19 cellular contexts compared by ENCODE assay signal in genomic region chr9:33934188-33934878, GRCh38.
"Had no signal": no experiment of that assay in that cellular context is flagged by ENCODE, and none has a peak within 500 bp of the region (broad histone marks: within the 10 kb centered on the region; RNA-seq: fewer than 3 reads in every experiment).

No MANE protein-coding gene starts in this region.

- H3K4me1 ChIP-seq: esophagus squamous epithelium, prostate gland, right atrium auricular region, upper lobe of left lung had no signal

- H3K4me1 Mint-ChIP-seq: activated naive CD4-positive, alpha-beta T cell treated with anti-CD3 and anti-CD28 coated beads, Interleukin-2, amount 50 U/mL, for 24 hours; neural crest cell had no signal

- H3K4me3 Mint-ChIP-seq: activated naive CD4-positive, alpha-beta T cell treated with anti-CD3 and anti-CD28 coated beads, Interleukin-2, amount 50 U/mL, for 24 hours; activated T-cell treated with anti-CD3 and anti-CD28 coated beads, Interleukin-2, amount 50 U/mL, for 4 hours; dendritic cell treated with granulocyte-macrophage colony-stimulating factor and Interleukin-4, amounts not matched to agents 40 ng/mL and 50 ng/mL, for 4 days; naive B cell; neural crest cell; T-helper 17 cell had no signal

- DNase-seq: activated CD4-positive, alpha-beta T cell treated with anti-CD3 and anti-CD28 coated beads, Interleukin-2, amount 50 U/mL, for 4 hours; activated effector memory CD4-positive, alpha-beta T cell treated with Interleukin-2 at 50 U/mL for 16 hours; activated T-cell treated with anti-CD3 and anti-CD28 coated beads, Interleukin-2, amount 50 U/mL, for 4 hours; effector CD8-positive, alpha-beta T cell; esophagus squamous epithelium; heart right ventricle; mesenchymal stem cell; mucosa of descending colon; naive B cell; stomach; T-helper 17 cell; upper lobe of left lung; WERI-Rb-1 had no signal

- H3K27ac Mint-ChIP-seq: dendritic cell treated with granulocyte-macrophage colony-stimulating factor and Interleukin-4, amounts not matched to agents 40 ng/mL and 50 ng/mL, for 4 days; naive B cell; T-helper 17 cell had no signal

- H3K27ac ChIP-seq: esophagus squamous epithelium, prostate gland, right atrium auricular region, skin epidermis, stomach, upper lobe of left lung, WERI-Rb-1 had no signal

- H3K27me3 ChIP-seq: esophagus squamous epithelium, heart right ventricle, right atrium auricular region, stomach, upper lobe of left lung had no signal

- H3K9me3 ChIP-seq: esophagus squamous epithelium, heart right ventricle, mucosa of descending colon, prostate gland, right atrium auricular region, stomach, upper lobe of left lung had no signal

- H3K9me3 Mint-ChIP-seq: activated naive CD4-positive, alpha-beta T cell treated with anti-CD3 and anti-CD28 coated beads, Interleukin-2, amount 50 U/mL, for 24 hours; activated T-cell treated with anti-CD3 and anti-CD28 coated beads, Interleukin-2, amount 50 U/mL, for 4 hours; dendritic cell treated with granulocyte-macrophage colony-stimulating factor and Interleukin-4, amounts not matched to agents 40 ng/mL and 50 ng/mL, for 4 days; naive B cell; neural crest cell had no signal

- H3K36me3 ChIP-seq: prostate gland had no signal

- H3K4me3 ChIP-seq: esophagus squamous epithelium, heart right ventricle, mucosa of descending colon, prostate gland, right atrium auricular region, skin epidermis, stomach, upper lobe of left lung had no signal

- ATAC-seq: activated T-cell treated with anti-CD3 and anti-CD28 coated beads, Interleukin-2, amount 50 U/mL, for 4 hours; heart right ventricle; mucosa of descending colon; T-helper 17 cell had no signal

- H3K27me3 Mint-ChIP-seq: activated naive CD4-positive, alpha-beta T cell treated with anti-CD3 and anti-CD28 coated beads, Interleukin-2, amount 50 U/mL, for 24 hours; dendritic cell treated with granulocyte-macrophage colony-stimulating factor and Interleukin-4, amounts not matched to agents 40 ng/mL and 50 ng/mL, for 4 days; naive B cell; T-helper 17 cell had no signal
